Comparison of ENCODE assay signal across 14 cellular contexts in genomic region chr5:82183828-82184227, GRCh38.
DNase-seq lines count a peak whose midpoint lies in the region; ATAC-seq, FAIRE-seq and TF ChIP-seq lines count a peak whose summit lies in the region.
"Had no signal": no experiment of that assay in that cellular context is flagged by ENCODE, and none has a peak within 500 bp of the region (broad histone marks: within the 10 kb centered on the region; RNA-seq: fewer than 3 reads in every experiment).

No MANE protein-coding gene starts in this region.

- dilution Hi-C loops in keratinocyte (cut with MboI; ENCODE audit: extremely low pct_ligation_motif_present, low sequenced_read_pairs), result no loop called here

- no peak overlapping the region for H3K4me3 Mint-ChIP-seq in stimulated activated memory B cell treated with anti-CD40 and anti-IgM and Interleukin-4, amounts not matched to agents 10 μg/mL and 1 μg/mL and 100 μg/mL, for 72 hours
- H3K4me3 Mint-ChIP-seq: activated naive CD4-positive, alpha-beta T cell treated with anti-CD3 and anti-CD28 coated beads, Interleukin-2, amount 50 U/mL, for 24 hours; dendritic cell treated with granulocyte-macrophage colony-stimulating factor and Interleukin-4, amounts not matched to agents 40 ng/mL and 50 ng/mL, for 4 days had no signal

- no peaks in the 10 kb centered on the region for H4K20me1 ChIP-seq in keratinocyte (ENCODE audit: control insufficient read depth, extremely low read depth, insufficient read depth, low read length)

- no peaks in the 10 kb centered on the region for H3K9me3 Mint-ChIP-seq in stimulated activated memory B cell treated with anti-CD40 and anti-IgM and Interleukin-4, amounts not matched to agents 10 μg/mL and 1 μg/mL and 100 μg/mL, for 72 hours
- H3K9me3 Mint-ChIP-seq: activated naive CD4-positive, alpha-beta T cell treated with anti-CD3 and anti-CD28 coated beads, Interleukin-2, amount 50 U/mL, for 24 hours; dendritic cell treated with granulocyte-macrophage colony-stimulating factor and Interleukin-4, amounts not matched to agents 40 ng/mL and 50 ng/mL, for 4 days had no signal

- H3K27me3 ChIP-seq in RWPE2 (ENCODE audit: insufficient read depth, poor library complexity, severe bottlenecking) (no peaks in the 10 kb centered on the region), keratinocyte (ENCODE audit: control insufficient read depth, extremely low read depth, insufficient read depth, low read length) (no peaks in the 10 kb centered on the region)

- H3K36me3 ChIP-seq in RWPE2 (ENCODE audit: low read depth), result no peaks in the 10 kb centered on the region
- H3K36me3 ChIP-seq in keratinocyte (ENCODE audit: control insufficient read depth in 2 of 2, extremely low read depth in 1 of 2, insufficient read depth in 2 of 2, low read length in 2 of 2), result no peaks in the 10 kb centered on the region

- H3K9me3 ChIP-seq in RWPE2 (ENCODE audit: severe bottlenecking), result no peaks in the 10 kb centered on the region
- H3K9me3 ChIP-seq in keratinocyte (ENCODE audit: control insufficient read depth, low read depth, low read length), result no peaks in the 10 kb centered on the region

- H3K27ac ChIP-seq in RWPE2 (ENCODE audit: poor library complexity, severe bottlenecking) (no peak overlapping the region), keratinocyte (ENCODE audit: control insufficient read depth, insufficient read depth, low read length) (no peak overlapping the region)

- DNase-seq in GM12864 (ENCODE audit: low read depth) (peak; percentile 34), RWPE2 (ENCODE audit: low spot score) (no peak), keratinocyte (ENCODE audit: low read depth, low spot score) (peak; percentile 81), NCI-H1105 treated with DMSO at 0.1 percent for 48 hours (lab: John Stamatoyannopoulos, UW) (no peak), amniotic stem cell (lab: John Stamatoyannopoulos, UW) (no peak), NCI-H1092 (lab: John Stamatoyannopoulos, UW) (no peak)
- DNase-seq: activated CD4-positive, alpha-beta T cell treated with anti-CD3 and anti-CD28 coated beads for 1 hour; DMS53; NCI-H2029 treated with DMSO at 0.1 percent for 48 hours; small intestine had no signal

- no peaks in the 10 kb centered on the region for H3K9me1 ChIP-seq in keratinocyte (ENCODE audit: control insufficient read depth, extremely low read depth, insufficient read depth, low read length)

- peak; percentile 99 for FAIRE-seq in keratinocyte (lab: Jason Lieb, UNC)
- FAIRE-seq: small intestine had no signal

- TF ChIP-seq CTCF in GM12864 (IDR thresholded peaks at IDR 0.05; ENCODE audit: low read depth, low read length, missing control alignments), result no peak
- no peak for TF ChIP-seq CTCF in RWPE2 (IDR thresholded peaks at IDR 0.05; ENCODE audit: poor library complexity, severe bottlenecking)
- no peak for TF ChIP-seq CTCF in keratinocyte (optimal IDR thresholded peaks at IDR 0.05 in 1 of 3, IDR thresholded peaks at IDR 0.05 in 1 of 3, conservative IDR thresholded peaks at IDR 0.05 in 1 of 3; ENCODE audit: extremely low read depth in 1 of 3, insufficient read depth in 2 of 3, low read length in 3 of 3)

- peak overlapping the region; percentile 51 for H3K4me2 ChIP-seq in keratinocyte (ENCODE audit: control insufficient read depth, extremely low read depth, insufficient read depth, low read depth, low read length)

- no peaks in the 10 kb centered on the region for H3K4me1 Mint-ChIP-seq in stimulated activated memory B cell treated with anti-CD40 and anti-IgM and Interleukin-4, amounts not matched to agents 10 μg/mL and 1 μg/mL and 100 μg/mL, for 72 hours
- H3K4me1 Mint-ChIP-seq: activated naive CD4-positive, alpha-beta T cell treated with anti-CD3 and anti-CD28 coated beads, Interleukin-2, amount 50 U/mL, for 24 hours had no signal

- no peak overlapping the region for H3K4me3 ChIP-seq in GM12864 (ENCODE audit: low read depth, low read length)
- no peak overlapping the region for H3K4me3 ChIP-seq in RWPE2 (ENCODE audit: severe bottlenecking)
- no peak overlapping the region for H3K4me3 ChIP-seq in keratinocyte (ENCODE audit: control insufficient read depth in 2 of 3, extremely low read depth in 1 of 3, insufficient read depth in 2 of 3, low read depth in 1 of 3, low read length in 3 of 3)

- H3K79me2 ChIP-seq in keratinocyte (ENCODE audit: control insufficient read depth, insufficient read depth, low read length), result no peaks in the 10 kb centered on the region

- no peak overlapping the region for H3K9ac ChIP-seq in keratinocyte (ENCODE audit: control insufficient read depth, extremely low read depth, insufficient read depth, low read length)

- peak; percentile 52 for ATAC-seq in HG02852 (IDR thresholded peaks at IDR 0.05; ENCODE audit: unreplicated experiment)
- ATAC-seq in RWPE2 (ENCODE audit: low read depth), result peak; percentile 80
- ATAC-seq in stimulated activated memory B cell treated with anti-CD40 and anti-IgM and Interleukin-4, amounts not matched to agents 10 μg/mL and 1 μg/mL and 100 μg/mL, for 72 hours, result no peak

- no peak overlapping the region for H2AFZ ChIP-seq in keratinocyte (ENCODE audit: control insufficient read depth, low read length)

- H3K36me3 Mint-ChIP-seq in stimulated activated memory B cell treated with anti-CD40 and anti-IgM and Interleukin-4, amounts not matched to agents 10 μg/mL and 1 μg/mL and 100 μg/mL, for 72 hours, result peaks cover 29% of the 10 kb centered on the region

- no peak overlapping the region for H3K27ac Mint-ChIP-seq in stimulated activated memory B cell treated with anti-CD40 and anti-IgM and Interleukin-4, amounts not matched to agents 10 μg/mL and 1 μg/mL and 100 μg/mL, for 72 hours
- H3K27ac Mint-ChIP-seq: activated naive CD4-positive, alpha-beta T cell treated with anti-CD3 and anti-CD28 coated beads, Interleukin-2, amount 50 U/mL, for 24 hours; dendritic cell treated with granulocyte-macrophage colony-stimulating factor and Interleukin-4, amounts not matched to agents 40 ng/mL and 50 ng/mL, for 4 days had no signal

- no peaks in the 10 kb centered on the region for H3K27me3 Mint-ChIP-seq in stimulated activated memory B cell treated with anti-CD40 and anti-IgM and Interleukin-4, amounts not matched to agents 10 μg/mL and 1 μg/mL and 100 μg/mL, for 72 hours
- H3K27me3 Mint-ChIP-seq: activated naive CD4-positive, alpha-beta T cell treated with anti-CD3 and anti-CD28 coated beads, Interleukin-2, amount 50 U/mL, for 24 hours; dendritic cell treated with granulocyte-macrophage colony-stimulating factor and Interleukin-4, amounts not matched to agents 40 ng/mL and 50 ng/mL, for 4 days had no signal

- H3K4me1 ChIP-seq in RWPE2 (ENCODE audit: insufficient read depth, poor library complexity, severe bottlenecking), result peaks cover 7% of the 10 kb centered on the region
- H3K4me1 ChIP-seq in keratinocyte (ENCODE audit: control insufficient read depth, extremely low read depth, insufficient read depth, low read length), result peaks cover 10% of the 10 kb centered on the region

Comparison
In these comparisons a context has a peak if more than half of its experiments do, and no peak if none do; other contexts are left out.
1. DNase-seq: peak in GM12864 (single experiment) and keratinocyte (single experiment); none in RWPE2 (single experiment), NCI-H1105 treated with DMSO at 0.1 percent for 48 hours (single experiment), amniotic stem cell (single experiment) and NCI-H1092 (single experiment).